In the genomic region with DNA sequence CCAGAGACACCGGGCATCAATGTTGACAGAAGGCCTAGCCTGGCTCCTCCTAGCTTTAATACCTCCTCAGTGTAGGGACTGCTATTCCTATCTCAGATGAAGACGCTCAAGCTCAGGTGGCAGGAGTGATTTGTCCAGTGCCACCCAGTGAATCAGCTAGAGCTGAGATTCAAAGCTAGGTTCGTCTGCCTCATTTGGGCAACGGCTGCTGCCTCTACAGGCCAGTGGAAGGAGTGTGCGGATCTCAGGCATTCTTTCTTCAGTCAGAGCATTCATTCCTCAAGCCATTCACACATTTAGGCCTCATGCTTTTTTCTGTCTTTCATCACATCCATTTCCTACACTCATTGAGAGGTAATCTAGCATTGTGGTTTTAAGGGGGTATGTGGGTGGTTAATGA, we compare ENCODE assay signal across 10 cellular contexts. TPM values are rescaled to one million over a fixed set of nuclear protein-coding genes. Genes with fewer than 3 reads are reported as not detected.
A peak's percentile ranks its signal among the peaks of the same experiment; 100 is the strongest.
DNase-seq lines count a peak whose midpoint lies in the region; ATAC-seq lines count a peak whose summit lies in the region.
"Had no signal": no experiment of that assay in that cellular context is flagged by ENCODE, and none has a peak within 500 bp of the region (broad histone marks: within the 10 kb centered on the region; RNA-seq: fewer than 3 reads in every experiment).

No MANE protein-coding gene starts in this region.

- H3K27ac Mint-ChIP-seq in activated CD4-positive, alpha-beta T cell treated with anti-CD3 and anti-CD28 coated beads for 36 hours, result no peak overlapping the region
- H3K27ac Mint-ChIP-seq: CD4-positive, alpha-beta T cell had no signal

- H3K36me3 Mint-ChIP-seq in activated CD4-positive, alpha-beta T cell treated with anti-CD3 and anti-CD28 coated beads for 36 hours (ENCODE audit: low read depth), result peaks cover 20% of the 10 kb centered on the region

- peaks cover 64% of the 10 kb centered on the region for H3K36me3 ChIP-seq in NT2/D1 (ENCODE audit: insufficient read depth, insufficient read length, low read length)

- DNase-seq in activated CD4-positive, alpha-beta T cell treated with anti-CD3 and anti-CD28 coated beads for 36 hours, result peak; percentile 8
- DNase-seq in activated CD4-positive, alpha-beta T cell treated with anti-CD3 and anti-CD28 coated beads for 4 hours, result no peak
- DNase-seq in NT2/D1 (ENCODE audit: low read depth, low spot score), result peak; percentile 38
- DNase-seq in superior temporal gyrus (ENCODE audit: extremely low spot score), result peak; percentile 8
- DNase-seq in NCI-H146 treated with DMSO at 0.1 percent for 48 hours (lab: John Stamatoyannopoulos, UW; ENCODE audit: unreplicated experiment), result no peak
- no peak for DNase-seq in T-helper 9 cell
- DNase-seq in posterior vena cava (ENCODE audit: low spot score), result no peak
- DNase-seq: CD4-positive, alpha-beta T cell; hypothalamus had no signal

- no peak overlapping the region for H3K4me3 ChIP-seq in NT2/D1 (ENCODE audit: insufficient read length, low read depth)

- H3K27me3 Mint-ChIP-seq in activated CD4-positive, alpha-beta T cell treated with anti-CD3 and anti-CD28 coated beads for 36 hours, result no peaks in the 10 kb centered on the region
- H3K27me3 Mint-ChIP-seq: CD4-positive, alpha-beta T cell had no signal

- peak; percentile 53 for ATAC-seq in activated CD4-positive, alpha-beta T cell treated with anti-CD3 and anti-CD28 coated beads for 36 hours
- peak; percentile 41 for ATAC-seq in esophagus mucosa

- no peaks in the 10 kb centered on the region for H3K27me3 ChIP-seq in NT2/D1 (ENCODE audit: insufficient read depth, insufficient read length)

- no peaks in the 10 kb centered on the region for H3K9me3 ChIP-seq in NT2/D1 (ENCODE audit: insufficient read depth, low read length)

- no peak overlapping the region for H3K9ac ChIP-seq in NT2/D1 (ENCODE audit: insufficient read length, low read depth)

- no peak overlapping the region for H3K4me3 Mint-ChIP-seq in activated CD4-positive, alpha-beta T cell treated with anti-CD3 and anti-CD28 coated beads for 36 hours
- H3K4me3 Mint-ChIP-seq: CD4-positive, alpha-beta T cell had no signal

- CTCF ChIA-PET in activated CD4-positive, alpha-beta T cell treated with anti-CD3 and anti-CD28 coated beads for 36 hours (lab: Charles Lee), result interaction anchor here (0.7 to 1.2 kb wide), 3 partner anchors 18 to 612 kb away, joined by 3 to 4 read pairs (median 4); no protein-coding TSS in a partner anchor

- peaks cover 3% of the 10 kb centered on the region for H3K4me1 ChIP-seq in NT2/D1 (ENCODE audit: insufficient read depth, insufficient read length)

- intact Hi-C loops in activated CD4-positive, alpha-beta T cell treated with anti-CD3 and anti-CD28 coated beads for 36 hours (cut with DNase I, micrococcal nuclease), result no loop called here
- intact Hi-C loops in posterior vena cava (cut with DNase I), result loop anchor here in 1 of 2 donors (10.0 kb wide), 1 partner anchor 403 kb away; a partner anchor contains a TSS

- peaks cover 4% of the 10 kb centered on the region for H3K4me1 Mint-ChIP-seq in activated CD4-positive, alpha-beta T cell treated with anti-CD3 and anti-CD28 coated beads for 36 hours

- POLR2A ChIA-PET in activated CD4-positive, alpha-beta T cell treated with anti-CD3 and anti-CD28 coated beads for 36 hours (lab: Charles Lee), result interaction anchor here (0.6 kb wide), 1 partner anchor 1390 kb away, joined by 4 read pairs; no protein-coding TSS in a partner anchor

- no peaks in the 10 kb centered on the region for H3K9me3 Mint-ChIP-seq in activated CD4-positive, alpha-beta T cell treated with anti-CD3 and anti-CD28 coated beads for 36 hours (ENCODE audit: low read depth)
- H3K9me3 Mint-ChIP-seq: CD4-positive, alpha-beta T cell had no signal

RNA-seq across cellular contexts. Expression of a gene that starts 7.3 kb away (rescaled TPM):
- 10 to 100 TPM; 31.0 to 34.1 TPM for total RNA-seq in activated CD4-positive, alpha-beta T cell treated with anti-CD3 and anti-CD28 coated beads for 36 hours
- total RNA-seq in esophagus mucosa (21.5 TPM), posterior vena cava (10 to 100 TPM; 38.6 to 39.3 TPM)

RNA-seq across cellular contexts. Expression of a gene that starts 48.6 kb away (rescaled TPM):
- total RNA-seq in activated CD4-positive, alpha-beta T cell treated with anti-CD3 and anti-CD28 coated beads for 36 hours, result under 1 TPM; 0.18 to 0.28 TPM
- total RNA-seq in esophagus mucosa, result 8.2 TPM
- 1 to 10 TPM; 7.6 to 9.6 TPM for total RNA-seq in posterior vena cava

Comparison
In these comparisons a context has a peak if more than half of its experiments do, and no peak if none do; other contexts are left out.
1. DNase-seq: peak in activated CD4-positive, alpha-beta T cell treated with anti-CD3 and anti-CD28 coated beads for 36 hours (single experiment), NT2/D1 (single experiment) and superior temporal gyrus (single experiment); none in activated CD4-positive, alpha-beta T cell treated with anti-CD3 and anti-CD28 coated beads for 4 hours (0 of 2), NCI-H146 treated with DMSO at 0.1 percent for 48 hours (single experiment), T-helper 9 cell (single experiment) and posterior vena cava (single experiment).